ENCODE assay signal across 1 cellular context in the genomic region with DNA sequence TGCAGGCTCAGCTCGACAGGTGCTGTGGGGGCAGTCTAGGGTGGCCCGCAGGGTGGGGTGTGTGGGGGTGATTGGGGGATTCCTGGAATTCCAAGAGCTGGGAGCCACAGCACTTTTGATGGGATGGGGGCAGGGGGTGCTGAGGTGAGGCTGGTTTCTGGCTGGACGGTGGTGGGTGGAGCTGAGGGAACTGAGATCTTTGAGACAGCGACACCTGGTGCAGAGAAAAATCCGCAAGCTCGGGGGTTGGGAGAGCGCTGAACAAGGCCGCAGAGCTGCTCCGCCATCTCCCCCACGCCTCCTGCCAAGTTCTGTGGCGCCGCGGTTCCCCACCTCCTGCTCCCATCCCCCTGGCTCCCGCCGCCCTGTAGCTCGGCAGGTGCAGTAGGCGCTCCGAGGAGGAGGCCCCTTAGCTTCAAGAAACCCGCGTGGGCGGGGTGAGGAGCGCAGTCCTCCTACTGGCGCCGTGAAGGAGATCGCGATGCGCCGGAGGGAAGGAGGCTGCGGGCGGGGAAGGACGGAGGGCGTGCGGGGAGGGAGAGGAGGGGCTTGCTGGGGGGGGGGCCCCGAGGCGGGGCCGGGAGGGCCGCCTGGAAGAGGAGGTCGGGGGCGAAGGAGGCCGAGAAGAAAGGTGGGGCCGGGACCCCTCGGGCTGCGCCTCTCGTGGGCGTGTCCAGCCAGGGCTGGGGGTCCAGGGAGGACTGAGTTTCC.
TF ChIP-seq lines count a peak whose summit lies in the region.

No MANE protein-coding gene starts in this region.

TF ChIP-seq in HepG2, 621 proteins besides CTCF, POLR2A, EP300 and RAD21 (continued from another document and continues in another):
- TF ChIP-seq, protein P1, sequence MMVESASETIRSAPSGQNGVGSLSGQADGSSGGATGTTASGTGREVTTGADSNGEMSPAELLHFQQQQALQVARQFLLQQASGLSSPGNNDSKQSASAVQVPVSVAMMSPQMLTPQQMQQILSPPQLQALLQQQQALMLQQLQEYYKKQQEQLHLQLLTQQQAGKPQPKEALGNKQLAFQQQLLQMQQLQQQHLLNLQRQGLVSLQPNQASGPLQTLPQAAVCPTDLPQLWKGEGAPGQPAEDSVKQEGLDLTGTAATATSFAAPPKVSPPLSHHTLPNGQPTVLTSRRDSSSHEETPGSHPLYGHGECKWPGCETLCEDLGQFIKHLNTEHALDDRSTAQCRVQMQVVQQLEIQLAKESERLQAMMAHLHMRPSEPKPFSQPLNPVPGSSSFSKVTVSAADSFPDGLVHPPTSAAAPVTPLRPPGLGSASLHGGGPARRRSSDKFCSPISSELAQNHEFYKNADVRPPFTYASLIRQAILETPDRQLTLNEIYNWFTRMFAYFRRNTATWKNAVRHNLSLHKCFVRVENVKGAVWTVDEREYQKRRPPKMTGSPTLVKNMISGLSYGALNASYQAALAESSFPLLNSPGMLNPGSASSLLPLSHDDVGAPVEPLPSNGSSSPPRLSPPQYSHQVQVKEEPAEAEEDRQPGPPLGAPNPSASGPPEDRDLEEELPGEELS (CRISPR knock-in tag; IDR thresholded peaks at IDR 0.05): 0 out of 2 replicates have a peak, but pooled peaks have one; percentile 15
- TF ChIP-seq ZNF547 (CRISPR knock-in tag; IDR thresholded peaks at IDR 0.05): no peak
- no peak for TF ChIP-seq FOXP1 (IDR thresholded peaks at IDR 0.05)
- no peak for TF ChIP-seq FOXP1 (CRISPR knock-in tag; IDR thresholded peaks at IDR 0.05)
- no peak for TF ChIP-seq ZNF746 (CRISPR knock-in tag; IDR thresholded peaks at IDR 0.05)
- TF ChIP-seq, protein P2, sequence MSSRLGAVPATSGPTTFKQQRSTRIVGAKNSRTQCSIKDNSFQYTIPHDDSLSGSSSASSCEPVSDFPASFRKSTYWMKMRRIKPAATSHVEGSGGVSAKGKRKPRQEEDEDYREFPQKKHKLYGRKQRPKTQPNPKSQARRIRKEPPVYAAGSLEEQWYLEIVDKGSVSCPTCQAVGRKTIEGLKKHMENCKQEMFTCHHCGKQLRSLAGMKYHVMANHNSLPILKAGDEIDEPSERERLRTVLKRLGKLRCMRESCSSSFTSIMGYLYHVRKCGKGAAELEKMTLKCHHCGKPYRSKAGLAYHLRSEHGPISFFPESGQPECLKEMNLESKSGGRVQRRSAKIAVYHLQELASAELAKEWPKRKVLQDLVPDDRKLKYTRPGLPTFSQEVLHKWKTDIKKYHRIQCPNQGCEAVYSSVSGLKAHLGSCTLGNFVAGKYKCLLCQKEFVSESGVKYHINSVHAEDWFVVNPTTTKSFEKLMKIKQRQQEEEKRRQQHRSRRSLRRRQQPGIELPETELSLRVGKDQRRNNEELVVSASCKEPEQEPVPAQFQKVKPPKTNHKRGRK (CRISPR knock-in tag; IDR thresholded peaks at IDR 0.05): no peak
- TF ChIP-seq, protein P3, sequence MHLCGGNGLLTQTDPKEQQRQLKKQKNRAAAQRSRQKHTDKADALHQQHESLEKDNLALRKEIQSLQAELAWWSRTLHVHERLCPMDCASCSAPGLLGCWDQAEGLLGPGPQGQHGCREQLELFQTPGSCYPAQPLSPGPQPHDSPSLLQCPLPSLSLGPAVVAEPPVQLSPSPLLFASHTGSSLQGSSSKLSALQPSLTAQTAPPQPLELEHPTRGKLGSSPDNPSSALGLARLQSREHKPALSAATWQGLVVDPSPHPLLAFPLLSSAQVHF (CRISPR knock-in tag; IDR thresholded peaks at IDR 0.05): 0 out of 2 replicates have a peak, but pooled peaks have one; percentile 14
- TF ChIP-seq HNRNPL (IDR thresholded peaks at IDR 0.05; ENCODE audit: low read depth, low read length): 0 out of 2 replicates have a peak, but pooled peaks have one; percentile 53
- peak; percentile 59 for TF ChIP-seq ZFY (CRISPR knock-in tag; IDR thresholded peaks at IDR 0.05)
- peak; percentile 63; the same call in 1 of the 2 replicates for TF ChIP-seq ZNF235 (CRISPR knock-in tag; IDR thresholded peaks at IDR 0.05; ENCODE audit: borderline replicate concordance)
- TF ChIP-seq ZNF772 (CRISPR knock-in tag; IDR thresholded peaks at IDR 0.05): peak; percentile 62; the same call in 1 of the 2 replicates
- TF ChIP-seq, protein P4, sequence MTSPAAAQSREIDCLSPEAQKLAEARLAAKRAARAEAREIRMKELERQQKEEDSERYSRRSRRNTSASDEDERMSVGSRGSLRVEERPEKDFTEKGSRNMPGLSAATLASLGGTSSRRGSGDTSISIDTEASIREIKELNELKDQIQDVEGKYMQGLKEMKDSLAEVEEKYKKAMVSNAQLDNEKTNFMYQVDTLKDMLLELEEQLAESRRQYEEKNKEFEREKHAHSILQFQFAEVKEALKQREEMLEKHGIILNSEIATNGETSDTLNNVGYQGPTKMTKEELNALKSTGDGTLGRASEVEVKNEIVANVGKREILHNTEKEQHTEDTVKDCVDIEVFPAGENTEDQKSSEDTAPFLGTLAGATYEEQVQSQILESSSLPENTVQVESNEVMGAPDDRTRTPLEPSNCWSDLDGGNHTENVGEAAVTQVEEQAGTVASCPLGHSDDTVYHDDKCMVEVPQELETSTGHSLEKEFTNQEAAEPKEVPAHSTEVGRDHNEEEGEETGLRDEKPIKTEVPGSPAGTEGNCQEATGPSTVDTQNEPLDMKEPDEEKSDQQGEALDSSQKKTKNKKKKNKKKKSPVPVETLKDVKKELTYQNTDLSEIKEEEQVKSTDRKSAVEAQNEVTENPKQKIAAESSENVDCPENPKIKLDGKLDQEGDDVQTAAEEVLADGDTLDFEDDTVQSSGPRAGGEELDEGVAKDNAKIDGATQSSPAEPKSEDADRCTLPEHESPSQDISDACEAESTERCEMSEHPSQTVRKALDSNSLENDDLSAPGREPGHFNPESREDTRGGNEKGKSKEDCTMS (CRISPR knock-in tag; conservative IDR thresholded peaks at IDR 0.05): no peak
- TF ChIP-seq, protein P5, sequence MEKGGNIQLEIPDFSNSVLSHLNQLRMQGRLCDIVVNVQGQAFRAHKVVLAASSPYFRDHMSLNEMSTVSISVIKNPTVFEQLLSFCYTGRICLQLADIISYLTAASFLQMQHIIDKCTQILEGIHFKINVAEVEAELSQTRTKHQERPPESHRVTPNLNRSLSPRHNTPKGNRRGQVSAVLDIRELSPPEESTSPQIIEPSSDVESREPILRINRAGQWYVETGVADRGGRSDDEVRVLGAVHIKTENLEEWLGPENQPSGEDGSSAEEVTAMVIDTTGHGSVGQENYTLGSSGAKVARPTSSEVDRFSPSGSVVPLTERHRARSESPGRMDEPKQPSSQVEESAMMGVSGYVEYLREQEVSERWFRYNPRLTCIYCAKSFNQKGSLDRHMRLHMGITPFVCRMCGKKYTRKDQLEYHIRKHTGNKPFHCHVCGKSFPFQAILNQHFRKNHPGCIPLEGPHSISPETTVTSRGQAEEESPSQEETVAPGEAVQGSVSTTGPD (CRISPR knock-in tag; IDR thresholded peaks at IDR 0.05): no peak
- no peak for TF ChIP-seq ZBTB1 (CRISPR knock-in tag; IDR thresholded peaks at IDR 0.05; ENCODE audit: borderline replicate concordance)
- no peak for TF ChIP-seq PHF20 (CRISPR knock-in tag; IDR thresholded peaks at IDR 0.05)
- TF ChIP-seq, protein P6, sequence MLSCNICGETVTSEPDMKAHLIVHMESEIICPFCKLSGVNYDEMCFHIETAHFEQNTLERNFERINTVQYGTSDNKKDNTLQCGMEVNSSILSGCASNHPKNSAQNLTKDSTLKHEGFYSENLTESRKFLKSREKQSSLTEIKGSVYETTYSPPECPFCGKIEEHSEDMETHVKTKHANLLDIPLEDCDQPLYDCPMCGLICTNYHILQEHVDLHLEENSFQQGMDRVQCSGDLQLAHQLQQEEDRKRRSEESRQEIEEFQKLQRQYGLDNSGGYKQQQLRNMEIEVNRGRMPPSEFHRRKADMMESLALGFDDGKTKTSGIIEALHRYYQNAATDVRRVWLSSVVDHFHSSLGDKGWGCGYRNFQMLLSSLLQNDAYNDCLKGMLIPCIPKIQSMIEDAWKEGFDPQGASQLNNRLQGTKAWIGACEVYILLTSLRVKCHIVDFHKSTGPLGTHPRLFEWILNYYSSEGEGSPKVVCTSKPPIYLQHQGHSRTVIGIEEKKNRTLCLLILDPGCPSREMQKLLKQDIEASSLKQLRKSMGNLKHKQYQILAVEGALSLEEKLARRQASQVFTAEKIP (CRISPR knock-in tag; IDR thresholded peaks at IDR 0.05; ENCODE audit: borderline replicate concordance): no peak
- TF ChIP-seq ARNTL (CRISPR knock-in tag; IDR thresholded peaks at IDR 0.05): no peak
- no peak for TF ChIP-seq CCDC6 (CRISPR knock-in tag; IDR thresholded peaks at IDR 0.05)
- no peak for TF ChIP-seq CREM (IDR thresholded peaks at IDR 0.05)
- no peak for TF ChIP-seq CREM (CRISPR knock-in tag; IDR thresholded peaks at IDR 0.05)
- no peak for TF ChIP-seq ZNF496 (CRISPR knock-in tag; IDR thresholded peaks at IDR 0.05; ENCODE audit: insufficient replicate concordance)
- no peak for TF ChIP-seq ZNF780A (CRISPR knock-in tag; IDR thresholded peaks at IDR 0.05)
- TF ChIP-seq, protein P7, sequence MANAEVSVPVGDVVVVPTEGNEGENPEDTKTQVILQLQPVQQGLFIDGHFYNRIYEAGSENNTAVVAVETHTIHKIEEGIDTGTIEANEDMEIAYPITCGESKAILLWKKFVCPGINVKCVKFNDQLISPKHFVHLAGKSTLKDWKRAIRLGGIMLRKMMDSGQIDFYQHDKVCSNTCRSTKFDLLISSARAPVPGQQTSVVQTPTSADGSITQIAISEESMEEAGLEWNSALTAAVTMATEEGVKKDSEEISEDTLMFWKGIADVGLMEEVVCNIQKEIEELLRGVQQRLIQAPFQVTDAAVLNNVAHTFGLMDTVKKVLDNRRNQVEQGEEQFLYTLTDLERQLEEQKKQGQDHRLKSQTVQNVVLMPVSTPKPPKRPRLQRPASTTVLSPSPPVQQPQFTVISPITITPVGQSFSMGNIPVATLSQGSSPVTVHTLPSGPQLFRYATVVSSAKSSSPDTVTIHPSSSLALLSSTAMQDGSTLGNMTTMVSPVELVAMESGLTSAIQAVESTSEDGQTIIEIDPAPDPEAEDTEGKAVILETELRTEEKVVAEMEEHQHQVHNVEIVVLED (CRISPR knock-in tag; IDR thresholded peaks at IDR 0.05; ENCODE audit: borderline replicate concordance): no peak
- TF ChIP-seq MEIS2 (CRISPR knock-in tag; IDR thresholded peaks at IDR 0.05): 0 out of 2 replicates have a peak, but pooled peaks have one; percentile 40
- TF ChIP-seq, protein P8, sequence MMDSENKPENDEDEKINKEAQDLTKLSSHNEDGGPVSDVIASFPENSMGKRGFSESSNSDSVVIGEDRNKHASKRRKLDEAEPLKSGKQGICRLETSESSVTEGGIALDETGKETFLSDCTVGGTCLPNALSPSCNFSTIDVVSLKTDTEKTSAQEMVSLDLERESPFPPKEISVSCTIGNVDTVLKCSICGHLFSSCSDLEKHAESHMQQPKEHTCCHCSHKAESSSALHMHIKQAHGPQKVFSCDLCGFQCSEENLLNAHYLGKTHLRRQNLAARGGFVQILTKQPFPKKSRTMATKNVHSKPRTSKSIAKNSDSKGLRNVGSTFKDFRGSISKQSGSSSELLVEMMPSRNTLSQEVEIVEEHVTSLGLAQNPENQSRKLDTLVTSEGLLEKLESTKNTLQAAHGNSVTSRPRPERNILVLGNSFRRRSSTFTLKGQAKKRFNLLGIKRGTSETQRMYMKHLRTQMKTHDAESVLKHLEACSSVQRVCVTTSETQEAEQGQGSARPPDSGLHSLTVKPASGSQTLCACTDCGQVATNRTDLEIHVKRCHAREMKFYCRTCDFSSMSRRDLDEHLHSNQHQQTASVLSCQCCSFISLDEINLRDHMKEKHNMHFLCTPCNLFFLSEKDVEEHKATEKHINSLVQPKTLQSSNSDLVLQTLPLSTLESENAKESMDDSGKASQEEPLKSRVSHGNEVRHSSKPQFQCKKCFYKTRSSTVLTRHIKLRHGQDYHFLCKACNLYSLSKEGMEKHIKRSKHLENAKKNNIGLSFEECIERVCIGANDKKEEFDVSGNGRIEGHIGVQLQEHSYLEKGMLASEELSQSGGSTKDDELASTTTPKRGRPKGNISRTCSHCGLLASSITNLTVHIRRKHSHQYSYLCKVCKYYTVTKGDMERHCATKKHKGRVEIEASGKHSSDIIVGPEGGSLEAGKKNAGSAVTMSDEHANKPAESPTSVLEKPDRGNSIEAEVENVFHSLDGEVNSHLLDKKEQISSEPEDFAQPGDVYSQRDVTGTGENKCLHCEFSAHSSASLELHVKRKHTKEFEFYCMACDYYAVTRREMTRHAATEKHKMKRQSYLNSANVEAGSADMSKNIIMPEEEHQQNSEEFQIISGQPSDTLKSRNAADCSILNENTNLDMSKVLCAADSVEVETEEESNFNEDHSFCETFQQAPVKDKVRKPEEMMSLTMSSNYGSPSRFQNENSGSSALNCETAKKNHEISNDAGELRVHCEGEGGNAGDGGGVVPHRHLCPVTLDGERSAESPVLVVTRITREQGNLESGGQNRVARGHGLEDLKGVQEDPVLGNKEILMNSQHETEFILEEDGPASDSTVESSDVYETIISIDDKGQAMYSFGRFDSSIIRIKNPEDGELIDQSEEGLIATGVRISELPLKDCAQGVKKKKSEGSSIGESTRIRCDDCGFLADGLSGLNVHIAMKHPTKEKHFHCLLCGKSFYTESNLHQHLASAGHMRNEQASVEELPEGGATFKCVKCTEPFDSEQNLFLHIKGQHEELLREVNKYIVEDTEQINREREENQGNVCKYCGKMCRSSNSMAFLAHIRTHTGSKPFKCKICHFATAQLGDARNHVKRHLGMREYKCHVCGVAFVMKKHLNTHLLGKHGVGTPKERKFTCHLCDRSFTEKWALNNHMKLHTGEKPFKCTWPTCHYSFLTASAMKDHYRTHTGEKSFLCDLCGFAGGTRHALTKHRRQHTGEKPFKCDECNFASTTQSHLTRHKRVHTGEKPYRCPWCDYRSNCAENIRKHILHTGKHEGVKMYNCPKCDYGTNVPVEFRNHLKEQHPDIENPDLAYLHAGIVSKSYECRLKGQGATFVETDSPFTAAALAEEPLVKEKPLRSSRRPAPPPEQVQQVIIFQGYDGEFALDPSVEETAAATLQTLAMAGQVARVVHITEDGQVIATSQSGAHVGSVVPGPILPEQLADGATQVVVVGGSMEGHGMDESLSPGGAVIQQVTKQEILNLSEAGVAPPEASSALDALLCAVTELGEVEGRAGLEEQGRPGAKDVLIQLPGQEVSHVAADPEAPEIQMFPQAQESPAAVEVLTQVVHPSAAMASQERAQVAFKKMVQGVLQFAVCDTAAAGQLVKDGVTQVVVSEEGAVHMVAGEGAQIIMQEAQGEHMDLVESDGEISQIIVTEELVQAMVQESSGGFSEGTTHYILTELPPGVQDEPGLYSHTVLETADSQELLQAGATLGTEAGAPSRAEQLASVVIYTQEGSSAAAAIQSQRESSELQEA (CRISPR knock-in tag; IDR thresholded peaks at IDR 0.05; ENCODE audit: not compliant biosample characterization): no peak
- 0 out of 2 replicates have a peak, but pooled peaks have one; percentile 22 for TF ChIP-seq TSC22D2 (CRISPR knock-in tag; IDR thresholded peaks at IDR 0.05; ENCODE audit: borderline replicate concordance)
- TF ChIP-seq ZNF614 (CRISPR knock-in tag; IDR thresholded peaks at IDR 0.05; ENCODE audit: borderline replicate concordance): no peak
- no peak for TF ChIP-seq PCBP2 (optimal IDR thresholded peaks at IDR 0.05; ENCODE audit: low read depth, low read length, poor library complexity, severe bottlenecking)
- TF ChIP-seq KLF6 (CRISPR knock-in tag; IDR thresholded peaks at IDR 0.05): no peak
- no peak for TF ChIP-seq ZNF234 (CRISPR knock-in tag; conservative IDR thresholded peaks at IDR 0.05)
- no peak for TF ChIP-seq CHCHD3 (CRISPR knock-in tag; IDR thresholded peaks at IDR 0.05)
- no peak for TF ChIP-seq NKX3-1 (CRISPR knock-in tag; IDR thresholded peaks at IDR 0.05)
